Comparison of ENCODE assay signal across 2 cellular contexts in the genomic region with DNA sequence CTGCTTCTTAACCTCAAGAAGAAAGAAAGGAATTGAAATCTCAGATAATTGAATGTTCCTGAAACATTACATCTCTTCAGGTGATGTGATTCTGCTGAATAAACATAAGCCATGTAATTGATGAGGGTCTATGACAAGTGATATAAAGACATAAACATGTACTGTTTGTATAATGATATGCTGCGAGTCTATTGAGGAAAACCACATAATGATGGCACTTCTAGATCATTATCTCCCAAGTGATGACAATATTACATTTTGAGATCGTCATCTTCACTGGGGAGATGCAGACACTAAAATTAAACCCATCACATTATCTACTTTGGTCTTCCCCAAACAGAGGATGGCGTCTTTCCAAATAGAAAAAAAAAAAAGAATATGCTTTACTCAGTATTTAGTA.
TF ChIP-seq lines count a peak whose summit lies in the region.

No MANE protein-coding gene starts in this region.

TF ChIP-seq in SK-N-SH, 30 proteins besides CTCF, POLR2A, EP300 and RAD21:
- TF ChIP-seq, protein P1, sequence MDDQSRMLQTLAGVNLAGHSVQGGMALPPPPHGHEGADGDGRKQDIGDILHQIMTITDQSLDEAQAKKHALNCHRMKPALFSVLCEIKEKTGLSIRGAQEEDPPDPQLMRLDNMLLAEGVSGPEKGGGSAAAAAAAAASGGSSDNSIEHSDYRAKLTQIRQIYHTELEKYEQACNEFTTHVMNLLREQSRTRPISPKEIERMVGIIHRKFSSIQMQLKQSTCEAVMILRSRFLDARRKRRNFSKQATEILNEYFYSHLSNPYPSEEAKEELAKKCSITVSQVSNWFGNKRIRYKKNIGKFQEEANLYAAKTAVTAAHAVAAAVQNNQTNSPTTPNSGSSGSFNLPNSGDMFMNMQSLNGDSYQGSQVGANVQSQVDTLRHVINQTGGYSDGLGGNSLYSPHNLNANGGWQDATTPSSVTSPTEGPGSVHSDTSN (IDR thresholded peaks at IDR 0.05), result peak; percentile 49
- no peak for TF ChIP-seq CHD2 (IDR thresholded peaks at IDR 0.05; ENCODE audit: low read length, partially characterized antibody)
- TF ChIP-seq, protein P2, sequence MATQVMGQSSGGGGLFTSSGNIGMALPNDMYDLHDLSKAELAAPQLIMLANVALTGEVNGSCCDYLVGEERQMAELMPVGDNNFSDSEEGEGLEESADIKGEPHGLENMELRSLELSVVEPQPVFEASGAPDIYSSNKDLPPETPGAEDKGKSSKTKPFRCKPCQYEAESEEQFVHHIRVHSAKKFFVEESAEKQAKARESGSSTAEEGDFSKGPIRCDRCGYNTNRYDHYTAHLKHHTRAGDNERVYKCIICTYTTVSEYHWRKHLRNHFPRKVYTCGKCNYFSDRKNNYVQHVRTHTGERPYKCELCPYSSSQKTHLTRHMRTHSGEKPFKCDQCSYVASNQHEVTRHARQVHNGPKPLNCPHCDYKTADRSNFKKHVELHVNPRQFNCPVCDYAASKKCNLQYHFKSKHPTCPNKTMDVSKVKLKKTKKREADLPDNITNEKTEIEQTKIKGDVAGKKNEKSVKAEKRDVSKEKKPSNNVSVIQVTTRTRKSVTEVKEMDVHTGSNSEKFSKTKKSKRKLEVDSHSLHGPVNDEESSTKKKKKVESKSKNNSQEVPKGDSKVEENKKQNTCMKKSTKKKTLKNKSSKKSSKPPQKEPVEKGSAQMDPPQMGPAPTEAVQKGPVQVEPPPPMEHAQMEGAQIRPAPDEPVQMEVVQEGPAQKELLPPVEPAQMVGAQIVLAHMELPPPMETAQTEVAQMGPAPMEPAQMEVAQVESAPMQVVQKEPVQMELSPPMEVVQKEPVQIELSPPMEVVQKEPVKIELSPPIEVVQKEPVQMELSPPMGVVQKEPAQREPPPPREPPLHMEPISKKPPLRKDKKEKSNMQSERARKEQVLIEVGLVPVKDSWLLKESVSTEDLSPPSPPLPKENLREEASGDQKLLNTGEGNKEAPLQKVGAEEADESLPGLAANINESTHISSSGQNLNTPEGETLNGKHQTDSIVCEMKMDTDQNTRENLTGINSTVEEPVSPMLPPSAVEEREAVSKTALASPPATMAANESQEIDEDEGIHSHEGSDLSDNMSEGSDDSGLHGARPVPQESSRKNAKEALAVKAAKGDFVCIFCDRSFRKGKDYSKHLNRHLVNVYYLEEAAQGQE (IDR thresholded peaks at IDR 0.05; ENCODE audit: low read depth, low read length), result no peak
- no peak for TF ChIP-seq RFX5 (IDR thresholded peaks at IDR 0.05; ENCODE audit: low read length)
- no peak for TF ChIP-seq EZH2phosphoT487 (IDR thresholded peaks at IDR 0.05; ENCODE audit: borderline replicate concordance, low read depth)
- no peak for TF ChIP-seq GABPA (IDR thresholded peaks at IDR 0.05; ENCODE audit: low read depth)

TF ChIP-seq in SK-N-SH treated with all-trans-retinoic acid at 6 μM for 48 hours, 23 proteins besides CTCF, POLR2A, EP300 and RAD21:
- TF ChIP-seq RARB (CRISPR knock-in tag; IDR thresholded peaks at IDR 0.05), result no peak
- no peak for TF ChIP-seq BACH2 (CRISPR knock-in tag; IDR thresholded peaks at IDR 0.05; ENCODE audit: borderline replicate concordance)
- no peak for TF ChIP-seq ESRRG (CRISPR knock-in tag; IDR thresholded peaks at IDR 0.05)
- TF ChIP-seq ZFP30 (CRISPR knock-in tag; IDR thresholded peaks at IDR 0.05), result no peak
- no peak for TF ChIP-seq ARNTL (CRISPR knock-in tag; IDR thresholded peaks at IDR 0.05; ENCODE audit: borderline replicate concordance, low read depth)
- no peak for TF ChIP-seq CSDC2 (CRISPR knock-in tag; IDR thresholded peaks at IDR 0.05)
- TF ChIP-seq, protein P3, sequence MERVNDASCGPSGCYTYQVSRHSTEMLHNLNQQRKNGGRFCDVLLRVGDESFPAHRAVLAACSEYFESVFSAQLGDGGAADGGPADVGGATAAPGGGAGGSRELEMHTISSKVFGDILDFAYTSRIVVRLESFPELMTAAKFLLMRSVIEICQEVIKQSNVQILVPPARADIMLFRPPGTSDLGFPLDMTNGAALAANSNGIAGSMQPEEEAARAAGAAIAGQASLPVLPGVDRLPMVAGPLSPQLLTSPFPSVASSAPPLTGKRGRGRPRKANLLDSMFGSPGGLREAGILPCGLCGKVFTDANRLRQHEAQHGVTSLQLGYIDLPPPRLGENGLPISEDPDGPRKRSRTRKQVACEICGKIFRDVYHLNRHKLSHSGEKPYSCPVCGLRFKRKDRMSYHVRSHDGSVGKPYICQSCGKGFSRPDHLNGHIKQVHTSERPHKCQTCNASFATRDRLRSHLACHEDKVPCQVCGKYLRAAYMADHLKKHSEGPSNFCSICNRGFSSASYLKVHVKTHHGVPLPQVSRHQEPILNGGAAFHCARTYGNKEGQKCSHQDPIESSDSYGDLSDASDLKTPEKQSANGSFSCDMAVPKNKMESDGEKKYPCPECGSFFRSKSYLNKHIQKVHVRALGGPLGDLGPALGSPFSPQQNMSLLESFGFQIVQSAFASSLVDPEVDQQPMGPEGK (CRISPR knock-in tag; IDR thresholded peaks at IDR 0.05; ENCODE audit: borderline replicate concordance), result no peak
- no peak for TF ChIP-seq ZFP3 (CRISPR knock-in tag; IDR thresholded peaks at IDR 0.05)
- TF ChIP-seq ISL1 (CRISPR knock-in tag; IDR thresholded peaks at IDR 0.05), result no peak
- TF ChIP-seq, protein P4, sequence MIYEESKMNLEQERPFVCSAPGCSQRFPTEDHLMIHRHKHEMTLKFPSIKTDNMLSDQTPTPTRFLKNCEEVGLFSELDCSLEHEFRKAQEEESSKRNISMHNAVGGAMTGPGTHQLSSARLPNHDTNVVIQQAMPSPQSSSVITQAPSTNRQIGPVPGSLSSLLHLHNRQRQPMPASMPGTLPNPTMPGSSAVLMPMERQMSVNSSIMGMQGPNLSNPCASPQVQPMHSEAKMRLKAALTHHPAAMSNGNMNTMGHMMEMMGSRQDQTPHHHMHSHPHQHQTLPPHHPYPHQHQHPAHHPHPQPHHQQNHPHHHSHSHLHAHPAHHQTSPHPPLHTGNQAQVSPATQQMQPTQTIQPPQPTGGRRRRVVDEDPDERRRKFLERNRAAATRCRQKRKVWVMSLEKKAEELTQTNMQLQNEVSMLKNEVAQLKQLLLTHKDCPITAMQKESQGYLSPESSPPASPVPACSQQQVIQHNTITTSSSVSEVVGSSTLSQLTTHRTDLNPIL (CRISPR knock-in tag; IDR thresholded peaks at IDR 0.05; ENCODE audit: low read depth), result no peak
- no peak for TF ChIP-seq ZNF8 (CRISPR knock-in tag; IDR thresholded peaks at IDR 0.05)
- no peak for TF ChIP-seq ZC3H10 (CRISPR knock-in tag; IDR thresholded peaks at IDR 0.05)
- TF ChIP-seq TCF4 (CRISPR knock-in tag; IDR thresholded peaks at IDR 0.05; ENCODE audit: borderline replicate concordance), result no peak
- TF ChIP-seq, protein P5, sequence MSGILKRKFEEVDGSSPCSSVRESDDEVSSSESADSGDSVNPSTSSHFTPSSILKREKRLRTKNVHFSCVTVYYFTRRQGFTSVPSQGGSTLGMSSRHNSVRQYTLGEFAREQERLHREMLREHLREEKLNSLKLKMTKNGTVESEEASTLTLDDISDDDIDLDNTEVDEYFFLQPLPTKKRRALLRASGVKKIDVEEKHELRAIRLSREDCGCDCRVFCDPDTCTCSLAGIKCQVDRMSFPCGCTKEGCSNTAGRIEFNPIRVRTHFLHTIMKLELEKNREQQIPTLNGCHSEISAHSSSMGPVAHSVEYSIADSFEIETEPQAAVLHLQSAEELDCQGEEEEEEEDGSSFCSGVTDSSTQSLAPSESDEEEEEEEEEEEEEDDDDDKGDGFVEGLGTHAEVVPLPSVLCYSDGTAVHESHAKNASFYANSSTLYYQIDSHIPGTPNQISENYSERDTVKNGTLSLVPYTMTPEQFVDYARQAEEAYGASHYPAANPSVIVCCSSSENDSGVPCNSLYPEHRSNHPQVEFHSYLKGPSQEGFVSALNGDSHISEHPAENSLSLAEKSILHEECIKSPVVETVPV (CRISPR knock-in tag; IDR thresholded peaks at IDR 0.05), result no peak
- no peak for TF ChIP-seq ZNF70 (CRISPR knock-in tag; IDR thresholded peaks at IDR 0.05)
- TF ChIP-seq OSR1 (CRISPR knock-in tag; IDR thresholded peaks at IDR 0.05), result no peak
